Comparison of ENCODE assay signal across 9 cellular contexts in the genomic region with DNA sequence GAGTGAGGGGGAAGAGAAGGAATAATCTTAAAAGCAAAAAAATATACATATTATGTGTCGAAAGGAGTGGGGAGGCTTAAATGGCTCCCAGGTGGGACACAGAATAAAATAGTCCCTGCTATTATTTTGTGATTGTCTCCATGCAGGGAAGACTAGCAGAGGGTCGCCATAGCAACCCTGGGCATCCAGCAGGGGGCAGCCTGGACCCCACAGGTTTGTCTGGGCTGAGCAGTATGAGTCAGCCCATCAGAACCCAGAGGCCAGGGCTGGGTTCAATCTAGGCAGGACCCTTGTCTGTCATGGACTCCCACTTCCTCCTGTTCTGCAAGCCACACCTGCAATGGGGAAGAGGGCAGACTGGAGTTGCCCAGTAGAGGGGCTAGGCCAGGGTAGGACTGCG. TPM values are rescaled to one million over a fixed set of nuclear protein-coding genes. Genes with fewer than 3 reads are reported as not detected.
DNase-seq lines count a peak whose midpoint lies in the region; ATAC-seq and TF ChIP-seq lines count a peak whose summit lies in the region.
"Had no signal": no experiment of that assay in that cellular context is flagged by ENCODE, and none has a peak within 500 bp of the region (broad histone marks: within the 10 kb centered on the region; RNA-seq: fewer than 3 reads in every experiment).

No MANE protein-coding gene starts in this region.

- no peaks in the 10 kb centered on the region for H3F3A ChIP-seq in neural cell (ENCODE audit: insufficient read depth, low read length, poor library complexity, severe bottlenecking)

- ATAC-seq in activated naive CD8-positive, alpha-beta T cell treated with anti-CD3 and anti-CD28 coated beads, Interleukin-2, amount 50 U/mL, for 24 hours, result no peak
- ATAC-seq in GM18907 (IDR thresholded peaks at IDR 0.05; ENCODE audit: unreplicated experiment), result no peak
- no peak for ATAC-seq in HG03097 (IDR thresholded peaks at IDR 0.05; ENCODE audit: low FRiP score, unreplicated experiment)

- DNase-seq in NCI-H748 (lab: John Stamatoyannopoulos, UW; ENCODE audit: unreplicated experiment) (peak; percentile 27), NCI-H748 treated with DMSO at 0.1 percent for 48 hours (lab: John Stamatoyannopoulos, UW) (no peak), HK-2 (ENCODE audit: unreplicated experiment) (peak; percentile 23)
- DNase-seq in activated naive CD8-positive, alpha-beta T cell treated with anti-CD3 and anti-CD28 coated beads, Interleukin-2, amount 50 U/mL, for 24 hours, result peak; percentile 33
- no peak for DNase-seq in activated effector memory CD4-positive, alpha-beta T cell treated with anti-CD3 and anti-CD28 coated beads, Interleukin-2, amount 50 U/mL, for 16 hours
- DNase-seq: C1 segment of cervical spinal cord had no signal

- peak; percentile 33 for TF ChIP-seq RAD21 in neural cell (conservative IDR thresholded peaks at IDR 0.05)

- H3K36me3 Mint-ChIP-seq in activated naive CD8-positive, alpha-beta T cell treated with anti-CD3 and anti-CD28 coated beads, Interleukin-2, amount 50 U/mL, for 24 hours (ENCODE audit: low read depth), result no peaks in the 10 kb centered on the region

- no peak overlapping the region for H3K4me3 ChIP-seq in neural cell (ENCODE audit: low read length)

- no peaks in the 10 kb centered on the region for H3K27me3 ChIP-seq in neural cell (ENCODE audit: insufficient read depth, low read depth, low read length)

- H3K27ac ChIP-seq in neural cell (ENCODE audit: low read length), result no peak overlapping the region

- no peak overlapping the region for H3K4me3 Mint-ChIP-seq in activated naive CD8-positive, alpha-beta T cell treated with anti-CD3 and anti-CD28 coated beads, Interleukin-2, amount 50 U/mL, for 24 hours

- peak; percentile 60 for TF ChIP-seq CTCF in neural cell (IDR thresholded peaks at IDR 0.05; ENCODE audit: poor library complexity, severe bottlenecking)

- TF ChIP-seq EP300 in neural cell (conservative IDR thresholded peaks at IDR 0.05; ENCODE audit: poor library complexity, severe bottlenecking), result no peak

- peaks cover 8% of the 10 kb centered on the region for H3K27me3 Mint-ChIP-seq in activated naive CD8-positive, alpha-beta T cell treated with anti-CD3 and anti-CD28 coated beads, Interleukin-2, amount 50 U/mL, for 24 hours

- no peak overlapping the region for H3K4me2 ChIP-seq in neural cell (ENCODE audit: low read length)

- H3K79me2 ChIP-seq in neural cell (replicated peaks; ENCODE audit: insufficient read depth, low read length), result no peaks in the 10 kb centered on the region

- H2AFZ ChIP-seq in neural cell (ENCODE audit: low read depth, low read length), result no peak overlapping the region

- no peak overlapping the region for H3K9ac ChIP-seq in neural cell (ENCODE audit: low read length)

- H3K9me3 ChIP-seq in neural cell (ENCODE audit: low read length), result no peaks in the 10 kb centered on the region

- H3K9me3 Mint-ChIP-seq in activated naive CD8-positive, alpha-beta T cell treated with anti-CD3 and anti-CD28 coated beads, Interleukin-2, amount 50 U/mL, for 24 hours, result no peaks in the 10 kb centered on the region

- H3K27ac Mint-ChIP-seq in activated naive CD8-positive, alpha-beta T cell treated with anti-CD3 and anti-CD28 coated beads, Interleukin-2, amount 50 U/mL, for 24 hours, result no peak overlapping the region

- no peaks in the 10 kb centered on the region for H4K20me1 ChIP-seq in neural cell (ENCODE audit: insufficient read depth)

- H3K36me3 ChIP-seq in neural cell (ENCODE audit: insufficient read depth, low read length), result no peaks in the 10 kb centered on the region

- no peaks in the 10 kb centered on the region for H3K9me2 ChIP-seq in neural cell (ENCODE audit: insufficient read depth, low read length)

- no peaks in the 10 kb centered on the region for H3K4me1 Mint-ChIP-seq in activated naive CD8-positive, alpha-beta T cell treated with anti-CD3 and anti-CD28 coated beads, Interleukin-2, amount 50 U/mL, for 24 hours

TF ChIP-seq in neural cell, 6 proteins besides CTCF, POLR2A, EP300 and RAD21:
- TF ChIP-seq MXI1 (conservative IDR thresholded peaks at IDR 0.05; ENCODE audit: poor library complexity, severe bottlenecking) (no peak), EZH2 (IDR thresholded peaks at IDR 0.05; ENCODE audit: borderline replicate concordance, insufficient read depth, low read length, poor library complexity, severe bottlenecking) (no peak), SMC3 (conservative IDR thresholded peaks at IDR 0.05; ENCODE audit: poor library complexity) (peak; percentile 44)

RNA-seq across cellular contexts. Expression of a gene that starts 17.6 kb away (rescaled TPM):
- 34.4 and 35.3 TPM in 2 replicates for polyA plus RNA-seq in neural cell
- polyA minus RNA-seq in neural cell, result 70.2 and 72.8 TPM in 2 replicates

Comparison
In these comparisons a context has a peak if more than half of its experiments do, and no peak if none do; other contexts are left out.
1. DNase-seq: peak in NCI-H748 (single experiment), HK-2 (single experiment) and activated naive CD8-positive, alpha-beta T cell treated with anti-CD3 and anti-CD28 coated beads, Interleukin-2, amount 50 U/mL, for 24 hours (single experiment); none in NCI-H748 treated with DMSO at 0.1 percent for 48 hours (single experiment) and activated effector memory CD4-positive, alpha-beta T cell treated with anti-CD3 and anti-CD28 coated beads, Interleukin-2, amount 50 U/mL, for 16 hours (single experiment).